ENCODE assay signal across 8 cellular contexts in the genomic region with DNA sequence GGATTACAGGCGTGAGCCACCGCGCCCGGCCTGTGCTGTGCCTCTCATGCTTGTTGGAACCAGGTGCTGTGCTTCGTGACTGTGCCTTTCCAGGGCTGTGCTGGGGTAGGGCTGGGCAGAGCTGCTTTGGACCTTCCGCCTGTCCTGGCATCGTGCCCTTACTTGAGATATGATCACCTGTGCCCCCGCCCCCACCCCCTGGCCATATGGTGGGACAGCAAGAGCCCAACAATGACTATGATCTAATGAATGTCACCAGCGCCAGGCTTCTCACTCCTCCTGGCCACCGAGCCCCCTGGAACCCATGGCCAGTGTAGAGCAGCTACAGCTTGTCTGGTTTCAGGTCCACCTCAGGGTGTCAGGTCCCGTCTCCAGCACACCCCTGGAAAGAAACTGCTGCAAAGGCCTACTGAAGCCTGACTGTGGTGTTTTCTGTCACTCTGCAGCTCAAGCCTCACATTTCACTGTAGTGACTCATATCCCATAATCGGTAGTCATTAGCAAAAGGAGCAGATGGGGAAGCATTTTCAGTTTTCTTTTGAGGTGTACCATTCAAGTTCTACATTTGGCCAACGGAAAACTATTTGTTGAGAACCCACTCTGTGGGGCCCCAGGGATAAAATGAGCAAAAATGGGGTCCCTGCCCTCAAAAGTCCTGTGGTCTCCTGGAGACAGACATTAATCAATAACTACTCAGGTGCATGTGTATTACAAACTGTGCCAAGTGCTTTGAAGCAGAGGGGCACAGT. TPM values are rescaled to one million over a fixed set of nuclear protein-coding genes. Genes with fewer than 3 reads are reported as not detected.
DNase-seq lines count a peak whose midpoint lies in the region; ATAC-seq and TF ChIP-seq lines count a peak whose summit lies in the region.

No MANE protein-coding gene starts in this region.

- no peak overlapping the region for H2BK12ac ChIP-seq in neuronal stem cell (ENCODE audit: low read length)

- no peak overlapping the region for H4K8ac ChIP-seq in neuronal stem cell (ENCODE audit: low read depth, low read length)

- intact Hi-C loops in left cardiac atrium (cut with DNase I): no loop called here
- intact Hi-C loops in right cardiac atrium (cut with DNase I): loop anchor here in 2 of 4 donors (10.0 kb wide), 1 partner anchor 82 kb away; no protein-coding TSS in a partner anchor

- H3K9ac ChIP-seq in neuronal stem cell (ENCODE audit: low read depth, low read length, poor library complexity): no peak overlapping the region

- no peak overlapping the region for H3K14ac ChIP-seq in neuronal stem cell (ENCODE audit: low read length)

- H3K27me3 ChIP-seq in right cardiac atrium (ENCODE audit: control insufficient read depth, insufficient read depth) (no peaks in the 10 kb centered on the region), neuronal stem cell (ENCODE audit: control insufficient read depth in 3 of 3, insufficient read depth in 3 of 3, low read depth in 1 of 3, low read length in 3 of 3) (no peaks in the 10 kb centered on the region)

- H2BK15ac ChIP-seq in neuronal stem cell (ENCODE audit: low read length): no peak overlapping the region

- H3K4ac ChIP-seq in neuronal stem cell (ENCODE audit: low read length): no peak overlapping the region

- H3K4me3 ChIP-seq in right cardiac atrium (ENCODE audit: low read length): no peak overlapping the region
- no peak overlapping the region for H3K4me3 ChIP-seq in astrocyte of the cerebellum (ENCODE audit: low read depth, low read length)
- H3K4me3 ChIP-seq in neuronal stem cell (ENCODE audit: low read length in 2 of 2): no peak overlapping the region

- no peak overlapping the region for H3K23ac ChIP-seq in neuronal stem cell (ENCODE audit: low read depth, low read length, poor library complexity)

- H2AK5ac ChIP-seq in neuronal stem cell (ENCODE audit: low read depth, low read length): no peak overlapping the region

- in situ Hi-C loops in astrocyte of the cerebellum (cut with HindIII; ENCODE audit: low sequenced_read_pairs): no loop called here

- no peak overlapping the region for H3K4me2 ChIP-seq in neuronal stem cell (ENCODE audit: insufficient read depth, low read length, poor library complexity, severe bottlenecking)

- H3K36me3 ChIP-seq in neuronal stem cell (replicated peaks in 1 of 2; ENCODE audit: control insufficient read depth in 2 of 2, insufficient read depth in 2 of 2, low read length in 2 of 2): peaks cover 19 to 41% of the 10 kb centered on the region in 2 donors

- no peak overlapping the region for H2BK120ac ChIP-seq in neuronal stem cell (ENCODE audit: low read depth, low read length)

- ATAC-seq in left cardiac atrium (peak; percentile 21 to 62), right cardiac atrium (no peak), HG02623 (IDR thresholded peaks at IDR 0.05; ENCODE audit: unreplicated experiment) (peak; percentile 76)

- no peak overlapping the region for H4K91ac ChIP-seq in neuronal stem cell (ENCODE audit: low read depth, low read length, poor library complexity)

- no peak overlapping the region for H2AFZ ChIP-seq in neuronal stem cell (ENCODE audit: low read length)

- H3K18ac ChIP-seq in neuronal stem cell (ENCODE audit: low read length): no peak overlapping the region

- TF ChIP-seq CTCF in astrocyte of the cerebellum (IDR thresholded peaks at IDR 0.05; ENCODE audit: low read depth, low read length, missing control alignments): no peak

- peak overlapping the region; percentile 66 for H2BK5ac ChIP-seq in neuronal stem cell (ENCODE audit: low read length)

- WGBS in right cardiac atrium: 85% methylated on average over 13 of the region's 13 CpGs
- WGBS in neuronal stem cell (ENCODE audit: extremely low coverage in 2 of 2, insufficient read length in 2 of 2, insufficient replicate concordance in 1 of 2), 2 donors: no CpG with 5 or more reads among the region's 13 CpGs

- H3K9me3 ChIP-seq in right cardiac atrium (ENCODE audit: control insufficient read depth, low read length): no peaks in the 10 kb centered on the region
- H3K9me3 ChIP-seq in neuronal stem cell (replicated peaks in 1 of 2; ENCODE audit: control insufficient read depth in 2 of 2, insufficient read depth in 1 of 2, low read depth in 1 of 2, low read length in 2 of 2): no peaks in the 10 kb centered on the region

- H3K79me1 ChIP-seq in neuronal stem cell (ENCODE audit: low read depth, low read length): peaks cover 2% of the 10 kb centered on the region

- DNase-seq in left cardiac atrium: no peak
- DNase-seq in right cardiac atrium: no peak
- peak; percentile 92 for DNase-seq in NCI-H2171 treated with DMSO at 0.1 percent for 48 hours (lab: John Stamatoyannopoulos, UW)
- peak; percentile 55 for DNase-seq in astrocyte of the cerebellum (ENCODE audit: low read depth)
- no peak for DNase-seq in neuronal stem cell (ENCODE audit: low spot score)
- no peak for DNase-seq in hypothalamus (lab: John Stamatoyannopoulos, UW)
- no peak for DNase-seq in NCI-H146 (lab: John Stamatoyannopoulos, UW)

- H3K4me1 ChIP-seq in right cardiac atrium (ENCODE audit: control insufficient read depth, insufficient read depth, low read length): no peaks in the 10 kb centered on the region
- peaks cover 0 to 4% of the 10 kb centered on the region in 2 donors for H3K4me1 ChIP-seq in neuronal stem cell (ENCODE audit: control insufficient read depth in 2 of 2, insufficient read depth in 1 of 2, low read depth in 1 of 2, low read length in 2 of 2)

- H3K27ac ChIP-seq in right cardiac atrium (ENCODE audit: low read length): no peak overlapping the region
- no peak overlapping the region for H3K27ac ChIP-seq in neuronal stem cell (replicated peaks; ENCODE audit: low read length)

RNA-seq across cellular contexts. Expression of gene FCSK, which starts 22.1 kb away (rescaled TPM):
- total RNA-seq in left cardiac atrium (10 to 100 TPM in 1 of 2 donors, 1 to 10 TPM in 1; 9.5 to 11.4 TPM), right cardiac atrium (10 to 100 TPM; 10.4 to 12.3 (median 11.7) TPM)
- polyA plus RNA-seq in right cardiac atrium: 8.3 TPM
- polyA plus RNA-seq in neuronal stem cell (2013, experiment 1 of 2): 2.1 TPM
- 2.4 TPM for polyA plus RNA-seq in neuronal stem cell (2013, experiment 2 of 2)

RNA-seq across cellular contexts. Expression of gene ST3GAL2, which starts 37.5 kb away (rescaled TPM):
- 10 to 100 TPM; 21.1 to 23.5 TPM for total RNA-seq in left cardiac atrium
- total RNA-seq in right cardiac atrium: 10 to 100 TPM; 15.4 to 21.3 (median 19.9) TPM
- 13.3 TPM for polyA plus RNA-seq in right cardiac atrium
- 21.9 TPM for polyA plus RNA-seq in neuronal stem cell (2013, experiment 1 of 2)
- polyA plus RNA-seq in neuronal stem cell (2013, experiment 2 of 2): 23.3 TPM

RNA-seq across cellular contexts. Expression of gene COG4, which starts 46.9 kb away (rescaled TPM):
- total RNA-seq in left cardiac atrium (10 to 100 TPM; 33.9 to 41.2 TPM), right cardiac atrium (10 to 100 TPM; 30.7 to 40.8 (median 37.3) TPM)
- 29.2 TPM for polyA plus RNA-seq in right cardiac atrium
- polyA plus RNA-seq in neuronal stem cell (2013, experiment 1 of 2): 30.7 TPM
- polyA plus RNA-seq in neuronal stem cell (2013, experiment 2 of 2): 29.9 TPM

RNA-seq across cellular contexts. Expression of gene SF3B3, which starts 47.2 kb away (rescaled TPM):
- 100 to 1,000 TPM; 119 to 165 TPM for total RNA-seq in left cardiac atrium
- 100 to 1,000 TPM; 138 to 154 (median 144) TPM for total RNA-seq in right cardiac atrium
- 67.5 TPM for polyA plus RNA-seq in right cardiac atrium
- 133 TPM for polyA plus RNA-seq in neuronal stem cell (2013, experiment 1 of 2)
- polyA plus RNA-seq in neuronal stem cell (2013, experiment 2 of 2): 130 TPM

Comparison
In these comparisons a context has a peak if more than half of its experiments do, and no peak if none do; other contexts are left out.
1. ATAC-seq: peak in left cardiac atrium (2 of 2) and HG02623 (single experiment); none in right cardiac atrium (0 of 2).
2. DNase-seq: peak in NCI-H2171 treated with DMSO at 0.1 percent for 48 hours (single experiment) and astrocyte of the cerebellum (single experiment); none in left cardiac atrium (single experiment), right cardiac atrium (0 of 3), neuronal stem cell (single experiment), hypothalamus (0 of 51) and NCI-H146 (single experiment).